ENCODE assay signal across 1 cellular context in genomic region chr4:6755088-6755753, GRCh38.
TF ChIP-seq lines count a peak whose summit lies in the region.

No MANE protein-coding gene starts in this region.

TF ChIP-seq in HepG2, 621 proteins besides CTCF, POLR2A, EP300 and RAD21 (continued from another document and continues in another):
- TF ChIP-seq ZNF567 (CRISPR knock-in tag; IDR thresholded peaks at IDR 0.05; ENCODE audit: borderline replicate concordance) (no peak), ZNF430 (CRISPR knock-in tag; IDR thresholded peaks at IDR 0.05) (peak; percentile 92), SRF (IDR thresholded peaks at IDR 0.05; ENCODE audit: low read depth, low read length) (no peak), ZNF20 (CRISPR knock-in tag; IDR thresholded peaks at IDR 0.05) (no peak), ZMAT5 (CRISPR knock-in tag; IDR thresholded peaks at IDR 0.05; ENCODE audit: borderline replicate concordance, low read depth) (no peak), ZZZ3 (CRISPR knock-in tag; IDR thresholded peaks at IDR 0.05; ENCODE audit: borderline replicate concordance) (no peak), ZMYM2 (CRISPR knock-in tag; IDR thresholded peaks at IDR 0.05) (peak; percentile 89), THYN1 (CRISPR knock-in tag; IDR thresholded peaks at IDR 0.05; ENCODE audit: borderline replicate concordance, low read depth) (no peak; the same call in 1 of the 2 replicates), PHF5A (CRISPR knock-in tag; IDR thresholded peaks at IDR 0.05; ENCODE audit: low read depth, unreplicated experiment) (peak; percentile 92), SOX6 (IDR thresholded peaks at IDR 0.05) (no peak), SOX6 (CRISPR knock-in tag; IDR thresholded peaks at IDR 0.05) (peak; percentile 95), BCL3 (CRISPR knock-in tag; IDR thresholded peaks at IDR 0.05) (no peak), DMTF1 (CRISPR knock-in tag; IDR thresholded peaks at IDR 0.05) (no peak), PHF20 (CRISPR knock-in tag; IDR thresholded peaks at IDR 0.05) (peak; percentile 55; the same call in 1 of the 2 replicates), FOXA1 (IDR thresholded peaks at IDR 0.05) (no peak), FOXA1 (CRISPR knock-in tag; IDR thresholded peaks at IDR 0.05) (peak; percentile 84), FOSL2 (CRISPR knock-in tag; IDR thresholded peaks at IDR 0.05) (peak; percentile 76), ZNF3 (CRISPR knock-in tag; IDR thresholded peaks at IDR 0.05) (no peak), ZFP36L2 (CRISPR knock-in tag; IDR thresholded peaks at IDR 0.05) (no peak), TSC22D2 (CRISPR knock-in tag; IDR thresholded peaks at IDR 0.05; ENCODE audit: borderline replicate concordance) (no peak), ZBTB7A (CRISPR knock-in tag; IDR thresholded peaks at IDR 0.05) (peak; percentile 93; the same call in 1 of the 2 replicates), TAF1 (CRISPR knock-in tag; IDR thresholded peaks at IDR 0.05) (peak; percentile 54), LBX2 (CRISPR knock-in tag; IDR thresholded peaks at IDR 0.05; ENCODE audit: borderline replicate concordance) (no peak), GPBP1L1 (CRISPR knock-in tag; IDR thresholded peaks at IDR 0.05) (no peak), GRHL1 (CRISPR knock-in tag; conservative IDR thresholded peaks at IDR 0.05) (no peak), RBM22 (optimal IDR thresholded peaks at IDR 0.05; ENCODE audit: low read length) (no peak), NFKBIZ (CRISPR knock-in tag; IDR thresholded peaks at IDR 0.05) (peak; percentile 86; the same call in 1 of the 2 replicates), ZNF251 (CRISPR knock-in tag; IDR thresholded peaks at IDR 0.05) (no peak), KAT2B (IDR thresholded peaks at IDR 0.05; ENCODE audit: borderline replicate concordance, low read depth, low read length) (no peak), MAFK (conservative IDR thresholded peaks at IDR 0.05 in 1 of 2, IDR thresholded peaks at IDR 0.05 in 1 of 2; ENCODE audit: low read length in 2 of 2) (no peak), ZSCAN29 (CRISPR knock-in tag; conservative IDR thresholded peaks at IDR 0.05) (peak; percentile 71; the same call in 1 of the 2 replicates), CEBPZ (IDR thresholded peaks at IDR 0.05; ENCODE audit: low read length) (no peak), NCOA1 (CRISPR knock-in tag; IDR thresholded peaks at IDR 0.05) (no peak; the same call in 1 of the 2 replicates), TRAFD1 (CRISPR knock-in tag; IDR thresholded peaks at IDR 0.05; ENCODE audit: borderline replicate concordance) (no peak), ZFP90 (CRISPR knock-in tag; IDR thresholded peaks at IDR 0.05; ENCODE audit: borderline replicate concordance) (no peak), KIAA2018 (CRISPR knock-in tag; IDR thresholded peaks at IDR 0.05; ENCODE audit: borderline replicate concordance) (no peak), IKZF1 (IDR thresholded peaks at IDR 0.05) (no peak), SIX4 (CRISPR knock-in tag; IDR thresholded peaks at IDR 0.05) (peak; percentile 68; the same call in 1 of the 2 replicates), ZSCAN20 (CRISPR knock-in tag; IDR thresholded peaks at IDR 0.05; ENCODE audit: borderline replicate concordance) (0 out of 2 replicates have a peak, but pooled peaks have one; percentile 44), YEATS4 (CRISPR knock-in tag; IDR thresholded peaks at IDR 0.05; ENCODE audit: borderline replicate concordance) (peak; percentile 88)
